ENCODE assay signal across 7 cellular contexts in the genomic region with DNA sequence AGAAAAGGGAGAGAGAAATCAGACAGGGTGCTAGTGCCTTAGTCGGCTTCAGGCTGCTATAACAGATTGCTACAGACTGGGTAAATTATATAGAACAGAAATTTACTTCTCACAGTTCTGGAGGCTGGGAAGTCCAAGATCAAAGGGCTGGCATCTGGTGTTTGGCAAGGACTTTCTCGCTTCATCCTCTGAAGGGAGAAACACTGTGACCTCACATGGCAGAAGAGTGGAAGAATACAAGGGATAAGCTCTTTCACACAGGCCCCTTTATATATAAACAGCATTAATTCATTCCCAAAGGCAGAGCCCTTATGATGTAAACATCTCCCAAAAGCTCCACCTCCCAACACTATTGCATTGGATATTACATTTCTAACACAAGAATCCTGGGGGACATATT.
"Had no signal": no experiment of that assay in that cellular context is flagged by ENCODE, and none has a peak within 500 bp of the region (broad histone marks: within the 10 kb centered on the region; RNA-seq: fewer than 3 reads in every experiment).

No MANE protein-coding gene starts in this region.

- H3K36me3 ChIP-seq: HAP-1 had no signal

- H3K4me3 ChIP-seq: GM23248, HAP-1 had no signal

- H3K9me3 Mint-ChIP-seq: HFFc6 had no signal

- H3K4me1 ChIP-seq: HAP-1 had no signal

- H3K4me3 Mint-ChIP-seq: HFFc6, IgD-negative memory B cell had no signal

- H3K9me3 ChIP-seq: HAP-1 had no signal

- H3K27ac ChIP-seq: GM23248 had no signal

- H3K27ac Mint-ChIP-seq: HFFc6, IgD-negative memory B cell had no signal

- ATAC-seq: HCT116 had no signal

- DNase-seq: GM23248, GOT3, H7, HFFc6 had no signal
